In the genomic region with DNA sequence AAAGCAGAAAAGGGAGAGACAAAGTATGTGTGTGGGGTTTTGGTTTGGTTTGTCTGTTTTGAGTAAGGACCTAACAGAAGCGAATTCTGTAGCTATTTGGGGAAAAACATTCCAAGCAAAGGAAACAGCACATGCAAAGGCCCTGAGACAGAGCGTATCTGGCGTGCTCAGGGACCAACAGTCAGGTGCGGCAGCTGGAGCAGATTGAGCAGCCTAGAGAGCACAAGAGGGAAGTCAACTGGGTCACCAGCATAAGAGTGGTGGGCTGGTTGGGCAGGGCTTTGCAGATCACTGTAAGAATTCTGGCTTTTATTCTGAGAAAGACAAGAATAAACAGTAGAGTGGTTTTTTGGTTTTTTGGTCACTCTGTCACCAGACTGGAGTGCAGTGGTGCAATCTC, we compare ENCODE assay signal across 23 cellular contexts.
"Had no signal": no experiment of that assay in that cellular context is flagged by ENCODE, and none has a peak within 500 bp of the region (broad histone marks: within the 10 kb centered on the region; RNA-seq: fewer than 3 reads in every experiment).

No MANE protein-coding gene starts in this region.

- FAIRE-seq: endometrium had no signal

- DNase-seq: cortex of kidney; dorsolateral prefrontal cortex; effector CD8-positive, alpha-beta T cell; glutamatergic neuron; left colon; left ventricle myocardium superior; mesenchymal stem cell; midbrain; nucleus accumbens; ovary; right cardiac atrium; stimulated activated CD4-positive, alpha-beta T cell treated with anti-CD3 and anti-CD28 coated beads, Interleukin-2, amount 100 ng/mL, for 48 hours; stimulated activated naive CD8-positive, alpha-beta T cell treated with anti-CD3 and anti-CD28 coated beads, Interleukin-15, Interleukin-2, amounts not matched to agents 100 U/mL and 50 U/mL, for 24 hours; tibial artery; upper lobe of left lung; uterus had no signal

- H3K4me2 ChIP-seq: smooth muscle cell had no signal

- ATAC-seq: gastroesophageal sphincter; left colon; left ventricle myocardium superior; right cardiac atrium; stimulated activated naive CD8-positive, alpha-beta T cell treated with anti-CD3 and anti-CD28 coated beads, Interleukin-15, Interleukin-2, amounts not matched to agents 100 U/mL and 50 U/mL, for 24 hours had no signal

- H3K4me3 ChIP-seq: dorsolateral prefrontal cortex, esophagus muscularis mucosa, gastroesophageal sphincter, lung, ovary, smooth muscle cell, tibial artery, upper lobe of left lung, uterus had no signal

- H3K27ac ChIP-seq: dorsolateral prefrontal cortex, epithelial cell of prostate, esophagus muscularis mucosa, gastroesophageal sphincter, ovary, tibial artery, uterus had no signal

- H3K36me3 ChIP-seq: esophagus muscularis mucosa, gastroesophageal sphincter, ovary, tibial artery, upper lobe of left lung, uterus had no signal

- H3K9me3 ChIP-seq: esophagus muscularis mucosa, gastroesophageal sphincter, ovary, tibial artery, upper lobe of left lung, uterus had no signal

- H3K27me3 ChIP-seq: dorsolateral prefrontal cortex, esophagus muscularis mucosa, gastroesophageal sphincter, ovary, tibial artery, upper lobe of left lung, uterus had no signal

- H3K27ac Mint-ChIP-seq: progenitor cell of endocrine pancreas had no signal
